Comparison of ENCODE assay signal across 10 cellular contexts in the genomic region with DNA sequence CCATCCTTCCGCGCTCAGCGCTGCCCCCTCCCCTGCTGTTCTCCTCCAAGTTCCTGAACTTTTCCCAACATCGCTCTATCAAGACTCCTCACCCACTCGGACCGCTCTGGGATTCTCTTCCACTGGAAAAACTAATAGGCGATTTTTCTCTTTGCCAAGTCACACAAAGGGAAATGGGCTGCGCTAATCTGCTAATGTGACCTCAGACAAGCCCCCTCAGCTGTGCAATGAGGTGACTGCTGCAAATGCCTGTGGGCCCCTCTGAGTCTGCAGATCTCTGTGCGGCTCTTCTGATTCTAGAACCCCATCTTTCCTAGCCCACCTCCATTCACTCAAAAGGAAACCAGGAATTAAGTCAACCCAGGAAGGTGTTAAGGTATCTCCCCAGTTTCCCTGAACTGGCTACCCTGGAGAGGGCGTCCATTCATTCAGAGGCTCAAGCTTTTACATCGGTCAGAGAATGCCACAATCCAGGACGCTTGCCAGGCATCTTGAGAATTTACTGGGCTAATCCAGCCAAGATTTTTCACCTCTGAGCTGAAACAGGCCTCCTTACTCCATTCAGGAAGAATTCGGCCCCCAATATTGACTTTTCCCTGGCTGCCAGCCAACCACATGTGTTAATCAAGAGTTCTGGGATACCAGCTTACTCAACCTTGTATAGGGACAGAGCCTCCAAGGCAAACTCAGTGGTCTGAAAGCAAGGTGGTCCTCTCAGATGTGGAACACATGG. TPM values are rescaled to one million over a fixed set of nuclear protein-coding genes. Genes with fewer than 3 reads are reported as not detected.
DNase-seq lines count a peak whose midpoint lies in the region; ATAC-seq, FAIRE-seq and TF ChIP-seq lines count a peak whose summit lies in the region.
"Had no signal": no experiment of that assay in that cellular context is flagged by ENCODE, and none has a peak within 500 bp of the region (broad histone marks: within the 10 kb centered on the region; RNA-seq: fewer than 3 reads in every experiment).

No MANE protein-coding gene starts in this region.

- peak overlapping the region; percentile 76; the same call in 1 of the 2 replicates for H3K56ac ChIP-seq in IMR-90 (ENCODE audit: extremely low read depth, insufficient read depth, low read length)

- DNase-seq in A673 (ENCODE audit: low spot score): no peak
- peak; percentile 94 for DNase-seq in IMR-90
- no peak for DNase-seq in esophagus muscularis mucosa (ENCODE audit: extremely low spot score)
- no peak for DNase-seq in naive thymus-derived CD4-positive, alpha-beta T cell
- DNase-seq in SKM-1 (lab: John Stamatoyannopoulos, UW; ENCODE audit: unreplicated experiment): no peak
- DNase-seq in GM12892 (ENCODE audit: insufficient read length): no peak
- no peak for DNase-seq in NCI-H1048 (lab: John Stamatoyannopoulos, UW)
- DNase-seq in activated CD8-positive, alpha-beta memory T cell treated with anti-CD3 and anti-CD28 coated beads, Interleukin-2, amount 10 ng/mL, durations not matched to agents 7 days and 5 days: no peak

- peak overlapping the region; percentile 84 for H4K91ac ChIP-seq in IMR-90 (ENCODE audit: insufficient read depth, low read depth, low read length)

- H3K36me3 Mint-ChIP-seq in naive thymus-derived CD4-positive, alpha-beta T cell: peaks cover 0 to 6% (median 0%) of the 10 kb centered on the region in 5 donors
- no peaks in the 10 kb centered on the region for H3K36me3 Mint-ChIP-seq in activated CD8-positive, alpha-beta memory T cell treated with anti-CD3 and anti-CD28 coated beads, Interleukin-2, amount 10 ng/mL, durations not matched to agents 7 days and 5 days

- POLR2A ChIA-PET in A673 (lab: Charles Lee; ENCODE audit: low non-redundant PET): no interaction called here
- POLR2A ChIA-PET in IMR-90 (lab: Charles Lee; ENCODE audit: unreplicated experiment): interaction anchor here (0.6 kb wide), 1 partner anchor 102 kb away, joined by 4 read pairs; no protein-coding TSS in a partner anchor
- POLR2A ChIA-PET in naive thymus-derived CD4-positive, alpha-beta T cell (lab: Charles Lee): no interaction called here

- BruUV-seq in A673 (replicated peaks; lab: Mats Ljungman, UMichigan): no TSS peak
- no TSS peak for BruUV-seq in IMR-90 (replicated peaks; lab: Mats Ljungman, UMichigan)

- H3K79me1 ChIP-seq in IMR-90 (ENCODE audit: low read depth in 1 of 2, low read length in 2 of 2): peaks cover 5 to 33% of the 10 kb centered on the region in 2 experiments; a peak in 2 of 4 replicates

- peaks cover 56 to 82% (median 68%) of the 10 kb centered on the region in 5 donors for H3K27me3 Mint-ChIP-seq in naive thymus-derived CD4-positive, alpha-beta T cell
- peaks cover 56% of the 10 kb centered on the region for H3K27me3 Mint-ChIP-seq in activated CD8-positive, alpha-beta memory T cell treated with anti-CD3 and anti-CD28 coated beads, Interleukin-2, amount 10 ng/mL, durations not matched to agents 7 days and 5 days

- peak overlapping the region; percentile 82 for H3K4ac ChIP-seq in IMR-90 (ENCODE audit: low read depth, low read length)

- peak overlapping the region; percentile 88 for H2BK120ac ChIP-seq in IMR-90 (ENCODE audit: low read depth, low read length)

- no peak for TF ChIP-seq EP300 in esophagus muscularis mucosa (IDR thresholded peaks at IDR 0.05)

- intact Hi-C loops in A673 (cut with micrococcal nuclease; ENCODE audit: unreplicated experiment) (no loop called here), IMR-90 (cut with micrococcal nuclease) (loop anchor here (5.0 kb wide), 4 partner anchors 75 to 450 kb away; a partner anchor contains a TSS), esophagus muscularis mucosa (cut with DNase I) (loop anchor here (2.0 kb wide), 1 partner anchor 452 kb away; a partner anchor contains a TSS)
- intact Hi-C loops in naive thymus-derived CD4-positive, alpha-beta T cell (cut with micrococcal nuclease): no loop called here

- peaks cover 0 to 13% (median 9%) of the 10 kb centered on the region in 7 donors for H3K4me1 Mint-ChIP-seq in naive thymus-derived CD4-positive, alpha-beta T cell
- no peaks in the 10 kb centered on the region for H3K4me1 Mint-ChIP-seq in activated CD8-positive, alpha-beta memory T cell treated with anti-CD3 and anti-CD28 coated beads, Interleukin-2, amount 10 ng/mL, durations not matched to agents 7 days and 5 days

- peak overlapping the region; percentile 88 for H2BK20ac ChIP-seq in IMR-90 (ENCODE audit: low read depth, low read length)

- peak overlapping the region; percentile 54 for H3K23ac ChIP-seq in IMR-90 (ENCODE audit: low read depth, low read length)

- peak overlapping the region; percentile 62 for H2AK9ac ChIP-seq in IMR-90 (replicated peaks; ENCODE audit: low read depth, low read length, poor library complexity)

- H2BK15ac ChIP-seq in IMR-90 (ENCODE audit: low read depth, low read length): peak overlapping the region; percentile 79; the same call in 2 of the 3 replicates

- H2BK5ac ChIP-seq in IMR-90 (ENCODE audit: low read depth, low read length, poor library complexity, severe bottlenecking): peak overlapping the region; percentile 72

- in situ Hi-C loops in IMR-90 (cut with MboI; ENCODE audit: low sequenced_read_pairs): no loop called here

- H3K9me3 ChIP-seq in A673 (ENCODE audit: low read depth, low read length, poor library complexity, severe bottlenecking): no peaks in the 10 kb centered on the region
- no peaks in the 10 kb centered on the region for H3K9me3 ChIP-seq in IMR-90 (ENCODE audit: control insufficient read depth, insufficient read depth, low read length)
- H3K9me3 ChIP-seq in esophagus muscularis mucosa: no peaks in the 10 kb centered on the region
- peaks cover 0 to 4% (median 0%) of the 10 kb centered on the region in 3 experiments for H3K9me3 ChIP-seq in naive thymus-derived CD4-positive, alpha-beta T cell (ENCODE audit: control insufficient read depth in 2 of 3, low read length in 3 of 3)

- H3K27ac Mint-ChIP-seq in naive thymus-derived CD4-positive, alpha-beta T cell: peak overlapping the region in 1 of 9 donors; percentile 21
- no peak overlapping the region for H3K27ac Mint-ChIP-seq in activated CD8-positive, alpha-beta memory T cell treated with anti-CD3 and anti-CD28 coated beads, Interleukin-2, amount 10 ng/mL, durations not matched to agents 7 days and 5 days

- peaks cover 0 to 10% (median 0%) of the 10 kb centered on the region in 11 donors for H3K9me3 Mint-ChIP-seq in naive thymus-derived CD4-positive, alpha-beta T cell
- H3K9me3 Mint-ChIP-seq in activated CD8-positive, alpha-beta memory T cell treated with anti-CD3 and anti-CD28 coated beads, Interleukin-2, amount 10 ng/mL, durations not matched to agents 7 days and 5 days (ENCODE audit: low read depth): no peaks in the 10 kb centered on the region

- H3K4me3 Mint-ChIP-seq in naive thymus-derived CD4-positive, alpha-beta T cell: peak overlapping the region in 9 of 10 donors; percentile 6 to 79 (median 26)
- H3K4me3 Mint-ChIP-seq in activated CD8-positive, alpha-beta memory T cell treated with anti-CD3 and anti-CD28 coated beads, Interleukin-2, amount 10 ng/mL, durations not matched to agents 7 days and 5 days: no peak overlapping the region

- peak overlapping the region; percentile 23 for H3K4me3 ChIP-seq in A673 (ENCODE audit: low read depth, low read length, poor library complexity, severe bottlenecking)
- H3K4me3 ChIP-seq in IMR-90 (ENCODE audit: insufficient read depth, low read depth, low read length): peak overlapping the region; percentile 25
- H3K4me3 ChIP-seq in esophagus muscularis mucosa: peak overlapping the region; percentile 57 to 66 (median 60)
- H3K4me3 ChIP-seq in naive thymus-derived CD4-positive, alpha-beta T cell (ENCODE audit: low read length): no peak overlapping the region

- peaks cover 58% of the 10 kb centered on the region for H3K27me3 ChIP-seq in A673 (replicated peaks; ENCODE audit: insufficient read depth, low read depth, low read length, poor library complexity)
- H3K27me3 ChIP-seq in IMR-90 (ENCODE audit: control insufficient read depth, insufficient read depth, low read length): no peaks in the 10 kb centered on the region
- H3K27me3 ChIP-seq in esophagus muscularis mucosa: no peaks in the 10 kb centered on the region
- H3K27me3 ChIP-seq in naive thymus-derived CD4-positive, alpha-beta T cell (ENCODE audit: control insufficient read depth in 2 of 2, insufficient read depth in 2 of 2, low read length in 2 of 2): peaks cover 0 to 9% of the 10 kb centered on the region in 2 donors

- no peak for TF ChIP-seq RAD21 in IMR-90 (IDR thresholded peaks at IDR 0.05; ENCODE audit: low read length)

- peak overlapping the region; percentile 33 to 79; a peak in 3 of 4 replicates for H4K8ac ChIP-seq in IMR-90 (ENCODE audit: low read depth in 2 of 2, low read length in 2 of 2)

- H2AFZ ChIP-seq in IMR-90 (replicated peaks; ENCODE audit: low read length, poor library complexity): peak overlapping the region; percentile 92

- H3K4me1 ChIP-seq in A673 (ENCODE audit: insufficient read depth, low read length, poor library complexity, severe bottlenecking): no peaks in the 10 kb centered on the region
- peaks cover 14% of the 10 kb centered on the region for H3K4me1 ChIP-seq in IMR-90 (ENCODE audit: control insufficient read depth, insufficient read depth, low read length)
- peaks cover 20 to 58% (median 52%) of the 10 kb centered on the region in 4 donors for H3K4me1 ChIP-seq in esophagus muscularis mucosa
- H3K4me1 ChIP-seq in naive thymus-derived CD4-positive, alpha-beta T cell (ENCODE audit: control insufficient read depth in 2 of 2, insufficient read depth in 2 of 2, low read length in 2 of 2): no peaks in the 10 kb centered on the region

- TF ChIP-seq POLR2A in IMR-90 (IDR thresholded peaks at IDR 0.05; ENCODE audit: low read depth, low read length): no peak; the same call in 1 of the 2 replicates
- TF ChIP-seq POLR2A in esophagus muscularis mucosa (IDR thresholded peaks at IDR 0.05; ENCODE audit: low read depth): no peak
- no peak for TF ChIP-seq POLR2A in GM12892 (IDR thresholded peaks at IDR 0.05; ENCODE audit: low read depth, low read length)

- H3K4me2 ChIP-seq in IMR-90 (ENCODE audit: low read depth, low read length): peak overlapping the region; percentile 62

- FAIRE-seq in GM12892 (lab: Jason Lieb, UNC): no peak

- WGBS in IMR-90 (ENCODE audit: extremely low coverage in 2 of 2, insufficient read length in 1 of 2), 2 experiments: 3% methylated on average over 6 of the region's 13 CpGs; no CpG with 5 or more reads in 1 of the 2 experiments
- WGBS in esophagus muscularis mucosa: 13% methylated on average over 12 of the region's 13 CpGs

- dilution Hi-C loops in IMR-90 (cut with HindIII; ENCODE audit: low sequenced_read_pairs, unreplicated experiment): no loop called here

- H4K20me1 ChIP-seq in IMR-90 (ENCODE audit: insufficient read depth, low read length): peaks cover 3% of the 10 kb centered on the region; the same call in 1 of the 2 replicates

- CTCF ChIA-PET in A673 (lab: Charles Lee): no interaction called here
- CTCF ChIA-PET in IMR-90 (lab: Yijun Ruan, JAX): interaction anchor here (0.7 to 1.2 kb wide), 2 partner anchors 42 to 43 kb away, joined by 4 to 7 read pairs; no protein-coding TSS in a partner anchor
- CTCF ChIA-PET in naive thymus-derived CD4-positive, alpha-beta T cell (lab: Charles Lee): interaction anchor here (0.5 kb wide), 1 partner anchor 461 kb away, joined by 3 read pairs; no protein-coding TSS in a partner anchor
- CTCF ChIA-PET in activated CD8-positive, alpha-beta memory T cell treated with anti-CD3 and anti-CD28 coated beads, Interleukin-2, amount 10 ng/mL, durations not matched to agents 7 days and 5 days (lab: Charles Lee): interaction anchor here (1.5 kb wide), 1 partner anchor 42 kb away, joined by 4 read pairs; no protein-coding TSS in a partner anchor

- peak overlapping the region; percentile 81 for H3K14ac ChIP-seq in IMR-90 (replicated peaks; ENCODE audit: low read depth, low read length)

- TF ChIP-seq CTCF in A673 (conservative IDR thresholded peaks at IDR 0.05; ENCODE audit: low read depth, low read length) (no peak), IMR-90 (conservative IDR thresholded peaks at IDR 0.05; ENCODE audit: low read depth, low read length) (no peak), esophagus muscularis mucosa (IDR thresholded peaks at IDR 0.05) (no peak)

- H3K18ac ChIP-seq in IMR-90 (ENCODE audit: low read depth, low read length): peak overlapping the region; percentile 34

- H3K36me3 ChIP-seq in A673 (ENCODE audit: insufficient read depth, low read length, poor library complexity, severe bottlenecking) (no peaks in the 10 kb centered on the region), IMR-90 (ENCODE audit: control insufficient read depth, insufficient read depth, low read length) (no peaks in the 10 kb centered on the region), esophagus muscularis mucosa (no peaks in the 10 kb centered on the region)
- no peaks in the 10 kb centered on the region for H3K36me3 ChIP-seq in naive thymus-derived CD4-positive, alpha-beta T cell (ENCODE audit: control insufficient read depth in 2 of 3, insufficient read depth in 3 of 3, low read length in 3 of 3)

- peak overlapping the region; percentile 59 for H3K9ac ChIP-seq in IMR-90 (ENCODE audit: low read depth, low read length)

- H2AK5ac ChIP-seq in IMR-90 (ENCODE audit: low read depth, low read length): peak overlapping the region; percentile 72

- no peak overlapping the region for H3K27ac ChIP-seq in A673 (ENCODE audit: low read depth, low read length, poor library complexity, severe bottlenecking)
- peak overlapping the region; percentile 83 for H3K27ac ChIP-seq in IMR-90 (ENCODE audit: insufficient read depth, low read length)
- peak overlapping the region; percentile 67 to 84 (median 79) for H3K27ac ChIP-seq in esophagus muscularis mucosa (replicated peaks in 1 of 4)
- no peak overlapping the region for H3K27ac ChIP-seq in naive thymus-derived CD4-positive, alpha-beta T cell (ENCODE audit: low read depth, low read length)

- peak; percentile 40 for ATAC-seq in IMR-90 (ENCODE audit: low read depth)
- no peak for ATAC-seq in naive thymus-derived CD4-positive, alpha-beta T cell
- no peak for ATAC-seq in activated CD8-positive, alpha-beta memory T cell treated with anti-CD3 and anti-CD28 coated beads, Interleukin-2, amount 10 ng/mL, durations not matched to agents 7 days and 5 days

- H3K9me1 ChIP-seq in IMR-90 (ENCODE audit: insufficient read depth, low read length): no peaks in the 10 kb centered on the region; the same call in 1 of the 2 replicates

- H4K5ac ChIP-seq in IMR-90 (ENCODE audit: low read depth, low read length): peak overlapping the region; percentile 13; the same call in 1 of the 2 replicates

RNA-seq across cellular contexts. Expression of a gene that starts 0.8 kb away (rescaled TPM):
- 0.76 and 0.84 TPM in 2 replicates for total RNA-seq in A673 (2021)
- total RNA-seq in IMR-90 (2012; rRNA removed): 49.2 and 51.3 TPM in 2 replicates
- polyA plus RNA-seq in IMR-90 (2012; rRNA removed): 24.3 and 27.3 TPM in 2 replicates
- polyA plus RNA-seq in IMR-90 (2012; cell fraction: cytosol; rRNA removed): 11.0 and 16.9 TPM in 2 replicates
- polyA plus RNA-seq in IMR-90 (2012; cell fraction: nucleus; rRNA removed; ENCODE audit: low replicate concordance): 11.0 and 24.1 TPM in 2 replicates
- 1 to 10 TPM; 2.3 to 6.0 (median 4.2) TPM for total RNA-seq in esophagus muscularis mucosa
- total RNA-seq in naive thymus-derived CD4-positive, alpha-beta T cell: not detected
- polyA plus RNA-seq in naive thymus-derived CD4-positive, alpha-beta T cell: not detected
- polyA plus RNA-seq in GM12892 (2012; ENCODE audit: missing spikeins): 12.6 TPM
- not detected for total RNA-seq in activated CD8-positive, alpha-beta memory T cell treated with anti-CD3 and anti-CD28 coated beads, Interleukin-2, amount 10 ng/mL, durations not matched to agents 7 days and 5 days
- total RNA-seq: G401 had no signal

RNA-seq across cellular contexts. Expression of a gene that starts 43.6 kb away (rescaled TPM):
- total RNA-seq in A673 (2021): not detected in 2 replicates
- not detected in 2 replicates for total RNA-seq in IMR-90 (2012; rRNA removed)
- polyA plus RNA-seq in IMR-90 (2012; rRNA removed): not detected in 2 replicates
- not detected in 2 replicates for polyA plus RNA-seq in IMR-90 (2012; cell fraction: cytosol; rRNA removed)
- not detected in 2 replicates for polyA plus RNA-seq in IMR-90 (2012; cell fraction: nucleus; rRNA removed; ENCODE audit: low replicate concordance)
- not detected for total RNA-seq in esophagus muscularis mucosa
- total RNA-seq in naive thymus-derived CD4-positive, alpha-beta T cell: not detected
- not detected for polyA plus RNA-seq in naive thymus-derived CD4-positive, alpha-beta T cell
- polyA plus RNA-seq in GM12892 (2012; ENCODE audit: missing spikeins): not detected
- total RNA-seq in activated CD8-positive, alpha-beta memory T cell treated with anti-CD3 and anti-CD28 coated beads, Interleukin-2, amount 10 ng/mL, durations not matched to agents 7 days and 5 days: not detected
- total RNA-seq: G401, skeletal muscle tissue had no signal

Comparison
In these comparisons a context has a peak if more than half of its experiments do, and no peak if none do; other contexts are left out.
1. H3K27ac ChIP-seq: peak in IMR-90 (single experiment) and esophagus muscularis mucosa (4 of 4); none in A673 (single experiment) and naive thymus-derived CD4-positive, alpha-beta T cell (single experiment).
2. intact Hi-C loops: an anchor here in IMR-90 (5.0 kb wide) and esophagus muscularis mucosa (2.0 kb wide); none called in A673 and naive thymus-derived CD4-positive, alpha-beta T cell.